In genomic region chr14:87615822-87616679, GRCh38 we compare ENCODE assay signal across 8 cellular contexts.
A peak's percentile ranks its signal among the peaks of the same experiment; 100 is the strongest.
DNase-seq lines count a peak whose midpoint lies in the region; ATAC-seq and TF ChIP-seq lines count a peak whose summit lies in the region.

No MANE protein-coding gene starts in this region.

- H3K4me3 ChIP-seq in PC-9 (no peak overlapping the region), mammary epithelial cell (replicated peaks in 1 of 3; ENCODE audit: insufficient read depth in 1 of 3, low read depth in 2 of 3, low read length in 3 of 3) (no peak overlapping the region)

- H3K4me1 ChIP-seq in PC-9 (replicated peaks; ENCODE audit: insufficient read depth), result no peaks in the 10 kb centered on the region
- no peaks in the 10 kb centered on the region for H3K4me1 ChIP-seq in mammary epithelial cell (ENCODE audit: insufficient read depth, low read length)

- no peaks in the 10 kb centered on the region for H3K36me3 ChIP-seq in PC-9 (ENCODE audit: low read depth)
- H3K36me3 ChIP-seq in mammary epithelial cell (ENCODE audit: insufficient read depth, low read length), result no peaks in the 10 kb centered on the region

- ATAC-seq in GM21381 (IDR thresholded peaks at IDR 0.05; ENCODE audit: unreplicated experiment) (peak; percentile 75), left lobe of liver (peak; percentile 81)

- DNase-seq in NCI-H2227 (lab: John Stamatoyannopoulos, UW; ENCODE audit: unreplicated experiment) (peak; percentile 4), NCI-H2227 treated with DMSO at 0.1 percent for 48 hours (lab: John Stamatoyannopoulos, UW) (no peak), HuH-7.5 (ENCODE audit: low spot score) (peak; percentile 19), PC-9 (peak in 1 of 2 experiments; percentile 0), mammary epithelial cell (peak; percentile 37), left lobe of liver (ENCODE audit: low spot score) (no peak), stromal cell of bone marrow (ENCODE audit: low read depth) (peak; percentile 43)

- H4K20me1 ChIP-seq in PC-9 (ENCODE audit: insufficient read depth) (no peaks in the 10 kb centered on the region), mammary epithelial cell (ENCODE audit: insufficient read depth, low read length) (no peaks in the 10 kb centered on the region)

- H3K9me2 ChIP-seq in PC-9 (ENCODE audit: insufficient read depth), result no peaks in the 10 kb centered on the region

- H3K27me3 ChIP-seq in PC-9 (ENCODE audit: insufficient read depth, low read depth) (no peaks in the 10 kb centered on the region), mammary epithelial cell (ENCODE audit: insufficient read depth, low read length) (no peaks in the 10 kb centered on the region)

- WGBS in mammary epithelial cell (ENCODE audit: low coverage, missing lambda C conversion rate), result 45% methylated on average over 12 of the region's 12 CpGs

- TF ChIP-seq CTCF in PC-9 (conservative IDR thresholded peaks at IDR 0.05) (peak; percentile 70), mammary epithelial cell (conservative IDR thresholded peaks at IDR 0.05 in 1 of 2, IDR thresholded peaks at IDR 0.05 in 1 of 2; ENCODE audit: extremely low read depth in 1 of 2, insufficient read depth in 1 of 2, low read depth in 1 of 2, low read length in 2 of 2) (peak; percentile 75 to 87)

- no peak overlapping the region for H3K27ac ChIP-seq in PC-9
- H3K27ac ChIP-seq in mammary epithelial cell (ENCODE audit: insufficient read depth, low read depth, low read length), result no peak overlapping the region

- H3K9ac ChIP-seq in mammary epithelial cell (ENCODE audit: insufficient read depth, low read length), result no peak overlapping the region

- in situ Hi-C loops in mammary epithelial cell (cut with MboI; ENCODE audit: low sequenced_read_pairs in 2 of 2), result no loop called here

- intact Hi-C loops in PC-9 (cut with micrococcal nuclease; ENCODE audit: unreplicated experiment) (no loop called here), mammary epithelial cell (cut with micrococcal nuclease) (loop anchor here (1.0 to 5.0 kb wide), 7 partner anchors 166 to 714 kb away; no protein-coding TSS in a partner anchor)

- POLR2A ChIA-PET in PC-9 (lab: Charles Lee; ENCODE audit: unreplicated experiment), result no interaction called here

- dilution Hi-C loops in mammary epithelial cell (cut with HindIII; ENCODE audit: low sequenced_read_pairs), result no loop called here

- CTCF ChIA-PET in PC-9 (lab: Charles Lee), result no interaction called here
- CTCF ChIA-PET in mammary epithelial cell (lab: Charles Lee; ENCODE audit: low non-redundant PET), result interaction anchor here (0.5 to 0.7 kb wide), 3 partner anchors 13 to 598 kb away, joined by 4 to 5 read pairs (median 4); no protein-coding TSS in a partner anchor

- H3K79me2 ChIP-seq in PC-9 (ENCODE audit: low read depth) (no peaks in the 10 kb centered on the region), mammary epithelial cell (ENCODE audit: insufficient read depth, low read length) (no peaks in the 10 kb centered on the region)

- no peaks in the 10 kb centered on the region for H3F3A ChIP-seq in PC-9 (ENCODE audit: insufficient read depth, low read depth)

- no peaks in the 10 kb centered on the region for H3K9me3 ChIP-seq in PC-9 (ENCODE audit: insufficient read depth, low read depth)
- H3K9me3 ChIP-seq in mammary epithelial cell (replicated peaks; ENCODE audit: insufficient read depth, low read length), result no peaks in the 10 kb centered on the region

- H3K4me2 ChIP-seq in PC-9 (no peak overlapping the region), mammary epithelial cell (ENCODE audit: insufficient read depth, low read depth, low read length) (no peak overlapping the region)

- H2AFZ ChIP-seq in PC-9, result no peak overlapping the region
- H2AFZ ChIP-seq in mammary epithelial cell (ENCODE audit: low read depth, low read length), result no peak overlapping the region

- BruUV-seq in PC-9 (replicated peaks; lab: Mats Ljungman, UMichigan) (no TSS peak), mammary epithelial cell (replicated peaks; lab: Mats Ljungman, UMichigan) (no TSS peak)

Comparison
In these comparisons a context has a peak if more than half of its experiments do, and no peak if none do; other contexts are left out.
1. DNase-seq: peak in NCI-H2227 (single experiment), HuH-7.5 (single experiment), mammary epithelial cell (single experiment) and stromal cell of bone marrow (single experiment); none in NCI-H2227 treated with DMSO at 0.1 percent for 48 hours (single experiment) and left lobe of liver (single experiment).